33 cellular contexts compared by ENCODE assay signal in genomic region chr6:49430866-49431265, GRCh38.
"Had no signal": no experiment of that assay in that cellular context is flagged by ENCODE, and none has a peak within 500 bp of the region (broad histone marks: within the 10 kb centered on the region; RNA-seq: fewer than 3 reads in every experiment).

No MANE protein-coding gene starts in this region.

- H3K4me3 ChIP-seq: PC-9, SJCRH30, SK-N-MC had no signal

- ATAC-seq: activated CD8-positive, alpha-beta T cell treated with anti-CD3 and anti-CD28 coated beads for 36 hours; activated T-cell treated with anti-CD3 and anti-CD28 coated beads, Interleukin-2, amount 50 U/mL, for 72 hours; activated T-helper 17 cell treated with anti-CD3 and anti-CD28 coated beads, Interleukin-2, amount 50 U/mL, for 72 hours had no signal

- DNase-seq: activated CD4-positive, alpha-beta T cell treated with anti-CD3 and anti-CD28 coated beads for 1 hour; activated CD4-positive, alpha-beta T cell treated with anti-CD3 and anti-CD28 coated beads for 48 hours; activated CD4-positive, alpha-beta T cell treated with anti-CD3 and anti-CD28 coated beads, Interleukin-2, amount 50 U/mL, for 4 hours; activated CD4-positive, CD25-positive, alpha-beta regulatory T cell; activated CD8-positive, alpha-beta T cell treated with anti-CD3 and anti-CD28 coated beads for 36 hours; activated effector memory CD4-positive, alpha-beta T cell treated with anti-CD3 and anti-CD28 coated beads, Interleukin-2, amount 50 U/mL, for 16 hours; activated naive CD4-positive, alpha-beta T cell; activated naive CD4-positive, alpha-beta T cell treated with anti-CD3 and anti-CD28 coated beads, Interleukin-2, amount 50 U/mL, for 16 hours; activated naive CD8-positive, alpha-beta T cell treated with anti-CD3 and anti-CD28 coated beads for 36 hours; activated T-cell treated with anti-CD3 and anti-CD28 coated beads, Interleukin-2, amount 50 U/mL, for 1 hour; activated T-cell treated with anti-CD3 and anti-CD28 coated beads, Interleukin-2, amount 50 U/mL, for 72 hours; amniotic stem cell; aorta; Kasumi-1; KG1; MM.1S; NCI-H1092 treated with DMSO at 0.1 percent for 48 hours; NCI-H1417; NCI-H187 treated with DMSO at 0.1 percent for 48 hours; NCI-H2081 treated with DMSO at 0.1 percent for 48 hours; NCI-H345; NCI-H526; NCI-H748 treated with DMSO at 0.1 percent for 48 hours; NK-92 treated with Interleukin-12 subunit alpha and Interleukin-12 subunit beta, amount 100 ng/mL, for 24 hours; PC-9; SHP77; SJCRH30; T1000; WERI-Rb-1 had no signal

- H3K27me3 ChIP-seq: brain microvascular endothelial cell, SJCRH30 had no signal

- H2AFZ ChIP-seq: PC-9 had no signal

- H3K36me3 ChIP-seq: brain microvascular endothelial cell had no signal

- FAIRE-seq: RCC 7860 had no signal

- H3K4me2 ChIP-seq: PC-9 had no signal

- H3K27ac ChIP-seq: brain microvascular endothelial cell, PC-9, SJCRH30, SK-N-MC, WERI-Rb-1 had no signal

- H3K4me1 ChIP-seq: SJCRH30 had no signal

- H3K9me3 ChIP-seq: SJCRH30 had no signal
